1 cellular context compared by ENCODE assay signal in genomic region chr5:132116909-132117621, GRCh38.
TF ChIP-seq lines count a peak whose summit lies in the region.
"Not testable (repeated sequence)": the region's sequence is repeated elsewhere in the genome, so short reads cannot be mapped to it uniquely, and the experiment has no call there.

No MANE protein-coding gene starts in this region.

TF ChIP-seq in K562, 482 proteins besides CTCF, POLR2A, EP300 and RAD21:
- TF ChIP-seq CBFA2T2 (conservative IDR thresholded peaks at IDR 0.05) (peak; percentile 31; the same call in 1 of the 2 replicates), NR2C1 (tag; IDR thresholded peaks at IDR 0.05) (0 out of 2 replicates have a peak, but pooled peaks have one; percentile 10), MEF2D (tag; conservative IDR thresholded peaks at IDR 0.05; ENCODE audit: low read depth) (0 out of 2 replicates have a peak, but pooled peaks have one; percentile 9), DMBX1 (CRISPR knock-in tag; IDR thresholded peaks at IDR 0.05; ENCODE audit: borderline replicate concordance) (peak; percentile 69; the same call in 1 of the 2 replicates), YY1 (IDR thresholded peaks at IDR 0.05; ENCODE audit: borderline replicate concordance in 1 of 3, control insufficient read depth in 1 of 3, extremely low read depth in 1 of 3, insufficient read depth in 3 of 3, insufficient read length in 1 of 3, insufficient replicate concordance in 2 of 3, low read depth in 1 of 3, low read length in 2 of 3) (peak in 1 of 3 experiments; percentile 39), EGR1 (conservative IDR thresholded peaks at IDR 0.05) (0 out of 2 replicates have a peak, but pooled peaks have one; percentile 9)
- TF ChIP-seq, protein P1, sequence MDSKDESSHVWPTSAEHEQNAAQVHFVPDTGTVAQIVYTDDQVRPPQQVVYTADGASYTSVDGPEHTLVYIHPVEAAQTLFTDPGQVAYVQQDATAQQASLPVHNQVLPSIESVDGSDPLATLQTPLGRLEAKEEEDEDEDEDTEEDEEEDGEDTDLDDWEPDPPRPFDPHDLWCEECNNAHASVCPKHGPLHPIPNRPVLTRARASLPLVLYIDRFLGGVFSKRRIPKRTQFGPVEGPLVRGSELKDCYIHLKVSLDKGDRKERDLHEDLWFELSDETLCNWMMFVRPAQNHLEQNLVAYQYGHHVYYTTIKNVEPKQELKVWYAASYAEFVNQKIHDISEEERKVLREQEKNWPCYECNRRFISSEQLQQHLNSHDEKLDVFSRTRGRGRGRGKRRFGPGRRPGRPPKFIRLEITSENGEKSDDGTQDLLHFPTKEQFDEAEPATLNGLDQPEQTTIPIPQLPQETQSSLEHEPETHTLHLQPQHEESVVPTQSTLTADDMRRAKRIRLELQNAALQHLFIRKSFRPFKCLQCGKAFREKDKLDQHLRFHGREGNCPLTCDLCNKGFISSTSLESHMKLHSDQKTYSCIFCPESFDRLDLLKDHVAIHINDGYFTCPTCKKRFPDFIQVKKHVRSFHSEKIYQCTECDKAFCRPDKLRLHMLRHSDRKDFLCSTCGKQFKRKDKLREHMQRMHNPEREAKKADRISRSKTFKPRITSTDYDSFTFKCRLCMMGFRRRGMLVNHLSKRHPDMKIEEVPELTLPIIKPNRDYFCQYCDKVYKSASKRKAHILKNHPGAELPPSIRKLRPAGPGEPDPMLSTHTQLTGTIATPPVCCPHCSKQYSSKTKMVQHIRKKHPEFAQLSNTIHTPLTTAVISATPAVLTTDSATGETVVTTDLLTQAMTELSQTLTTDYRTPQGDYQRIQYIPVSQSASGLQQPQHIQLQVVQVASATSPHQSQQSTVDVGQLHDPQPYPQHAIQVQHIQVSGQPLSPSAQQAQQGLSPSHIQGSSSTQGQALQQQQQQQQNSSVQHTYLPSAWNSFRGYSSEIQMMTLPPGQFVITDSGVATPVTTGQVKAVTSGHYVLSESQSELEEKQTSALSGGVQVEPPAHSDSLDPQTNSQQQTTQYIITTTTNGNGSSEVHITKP (IDR thresholded peaks at IDR 0.05; ENCODE audit: partially characterized antibody) = peak; percentile 17
- not testable (repeated sequence) for TF ChIP-seq NR2C1 (IDR thresholded peaks at IDR 0.05)
- TF ChIP-seq, protein P2, sequence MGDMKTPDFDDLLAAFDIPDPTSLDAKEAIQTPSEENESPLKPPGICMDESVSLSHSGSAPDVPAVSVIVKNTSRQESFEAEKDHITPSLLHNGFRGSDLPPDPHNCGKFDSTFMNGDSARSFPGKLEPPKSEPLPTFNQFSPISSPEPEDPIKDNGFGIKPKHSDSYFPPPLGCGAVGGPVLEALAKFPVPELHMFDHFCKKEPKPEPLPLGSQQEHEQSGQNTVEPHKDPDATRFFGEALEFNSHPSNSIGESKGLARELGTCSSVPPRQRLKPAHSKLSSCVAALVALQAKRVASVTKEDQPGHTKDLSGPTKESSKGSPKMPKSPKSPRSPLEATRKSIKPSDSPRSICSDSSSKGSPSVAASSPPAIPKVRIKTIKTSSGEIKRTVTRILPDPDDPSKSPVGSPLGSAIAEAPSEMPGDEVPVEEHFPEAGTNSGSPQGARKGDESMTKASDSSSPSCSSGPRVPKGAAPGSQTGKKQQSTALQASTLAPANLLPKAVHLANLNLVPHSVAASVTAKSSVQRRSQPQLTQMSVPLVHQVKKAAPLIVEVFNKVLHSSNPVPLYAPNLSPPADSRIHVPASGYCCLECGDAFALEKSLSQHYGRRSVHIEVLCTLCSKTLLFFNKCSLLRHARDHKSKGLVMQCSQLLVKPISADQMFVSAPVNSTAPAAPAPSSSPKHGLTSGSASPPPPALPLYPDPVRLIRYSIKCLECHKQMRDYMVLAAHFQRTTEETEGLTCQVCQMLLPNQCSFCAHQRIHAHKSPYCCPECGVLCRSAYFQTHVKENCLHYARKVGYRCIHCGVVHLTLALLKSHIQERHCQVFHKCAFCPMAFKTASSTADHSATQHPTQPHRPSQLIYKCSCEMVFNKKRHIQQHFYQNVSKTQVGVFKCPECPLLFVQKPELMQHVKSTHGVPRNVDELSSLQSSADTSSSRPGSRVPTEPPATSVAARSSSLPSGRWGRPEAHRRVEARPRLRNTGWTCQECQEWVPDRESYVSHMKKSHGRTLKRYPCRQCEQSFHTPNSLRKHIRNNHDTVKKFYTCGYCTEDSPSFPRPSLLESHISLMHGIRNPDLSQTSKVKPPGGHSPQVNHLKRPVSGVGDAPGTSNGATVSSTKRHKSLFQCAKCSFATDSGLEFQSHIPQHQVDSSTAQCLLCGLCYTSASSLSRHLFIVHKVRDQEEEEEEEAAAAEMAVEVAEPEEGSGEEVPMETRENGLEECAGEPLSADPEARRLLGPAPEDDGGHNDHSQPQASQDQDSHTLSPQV (IDR thresholded peaks at IDR 0.05) = 0 out of 2 replicates have a peak, but pooled peaks have one; percentile 31
